ENCODE assay signal across 25 cellular contexts in genomic region chr14:54500744-54501143, GRCh38.
"Had no signal": no experiment of that assay in that cellular context is flagged by ENCODE, and none has a peak within 500 bp of the region (broad histone marks: within the 10 kb centered on the region; RNA-seq: fewer than 3 reads in every experiment).

No MANE protein-coding gene starts in this region.

- H3K36me3 Mint-ChIP-seq: mesothelial cell of epicardium; naive B cell; natural killer cell; stimulated activated effector memory CD8-positive, alpha-beta T cell treated with anti-CD3 and anti-CD28 coated beads, Interleukin-12 subunit alpha, Interleukin-12 subunit beta, amount 100 ng/mL, for 72 hours; type B pancreatic cell had no signal

- H3K9me3 Mint-ChIP-seq: mesothelial cell of epicardium; naive B cell; natural killer cell; nephron progenitor cell; stimulated activated effector memory CD8-positive, alpha-beta T cell treated with anti-CD3 and anti-CD28 coated beads, Interleukin-12 subunit alpha, Interleukin-12 subunit beta, amount 100 ng/mL, for 72 hours; stimulated activated naive CD8-positive, alpha-beta T cell treated with anti-CD3 and anti-CD28 coated beads, Interleukin-15, Interleukin-2, amounts not matched to agents 100 ng/mL and 50 ng/mL, for 24 hours had no signal

- H3K27ac Mint-ChIP-seq: mesothelial cell of epicardium; naive B cell; natural killer cell; nephron progenitor cell; progenitor cell of endocrine pancreas; stimulated activated effector memory CD8-positive, alpha-beta T cell treated with anti-CD3 and anti-CD28 coated beads, Interleukin-12 subunit alpha, Interleukin-12 subunit beta, amount 100 ng/mL, for 72 hours; stimulated activated naive CD8-positive, alpha-beta T cell treated with anti-CD3 and anti-CD28 coated beads, Interleukin-15, Interleukin-2, amounts not matched to agents 100 ng/mL and 50 ng/mL, for 24 hours; type B pancreatic cell had no signal

- H3K27me3 Mint-ChIP-seq: progenitor cell of endocrine pancreas had no signal

- H3K36me3 ChIP-seq: left ventricle myocardium inferior, ovary, right atrium auricular region, tibial nerve, vagina had no signal

- DNase-seq: hippocampal formation; kidney glomerular epithelial cell; left ventricle myocardium inferior; mesendoderm; naive B cell; natural killer cell; nephron progenitor cell; ovary; stimulated activated CD4-positive, alpha-beta T cell treated with anti-CD3 and anti-CD28 coated beads, Interleukin-12 subunit alpha, Interleukin-12 subunit beta, amount 100 ng/mL, for 4 hours; stimulated activated CD4-positive, alpha-beta T cell treated with anti-CD3 and anti-CD28 coated beads, Interleukin-15, amount 100 ng/mL, for 24 hours; stimulated activated CD4-positive, alpha-beta T cell treated with anti-CD3 and anti-CD28 coated beads, Interleukin-2, amount 100 ng/mL, for 24 hours; stimulated activated CD4-positive, alpha-beta T cell treated with anti-CD3 and anti-CD28 coated beads, Interleukin-4, amount 100 ng/mL, for 1 hour; stimulated activated naive CD4-positive, alpha-beta T cell had no signal

- H3K9me3 ChIP-seq: left ventricle myocardium inferior, ovary, right atrium auricular region, tibial nerve, vagina had no signal

- H3K4me1 Mint-ChIP-seq: naive B cell; natural killer cell; stimulated activated effector memory CD8-positive, alpha-beta T cell treated with anti-CD3 and anti-CD28 coated beads, Interleukin-12 subunit alpha, Interleukin-12 subunit beta, amount 100 ng/mL, for 72 hours had no signal

- FAIRE-seq: keratinocyte had no signal

- H3K27me3 ChIP-seq: ovary, right atrium auricular region, tibial nerve, vagina had no signal

- H3K4me3 Mint-ChIP-seq: mesothelial cell of epicardium; naive B cell; natural killer cell; nephron progenitor cell; stimulated activated effector memory CD8-positive, alpha-beta T cell treated with anti-CD3 and anti-CD28 coated beads, Interleukin-12 subunit alpha, Interleukin-12 subunit beta, amount 100 ng/mL, for 72 hours; stimulated activated naive CD8-positive, alpha-beta T cell treated with anti-CD3 and anti-CD28 coated beads, Interleukin-15, Interleukin-2, amounts not matched to agents 100 ng/mL and 50 ng/mL, for 24 hours; type B pancreatic cell had no signal

- H3K27ac ChIP-seq: left ventricle myocardium inferior, ovary, right atrium auricular region, skin epidermis, tibial nerve, vagina had no signal

- H3K4me3 ChIP-seq: left ventricle myocardium inferior, lung, ovary, right atrium auricular region, skin epidermis, tibial nerve, vagina had no signal

- H3K4me1 ChIP-seq: right atrium auricular region, vagina had no signal

- ATAC-seq: natural killer cell; sciatic nerve; stimulated activated effector memory CD8-positive, alpha-beta T cell treated with anti-CD3 and anti-CD28 coated beads, Interleukin-12 subunit alpha, Interleukin-12 subunit beta, amount 100 ng/mL, for 72 hours had no signal
